18 cellular contexts compared by ENCODE assay signal in the genomic region with DNA sequence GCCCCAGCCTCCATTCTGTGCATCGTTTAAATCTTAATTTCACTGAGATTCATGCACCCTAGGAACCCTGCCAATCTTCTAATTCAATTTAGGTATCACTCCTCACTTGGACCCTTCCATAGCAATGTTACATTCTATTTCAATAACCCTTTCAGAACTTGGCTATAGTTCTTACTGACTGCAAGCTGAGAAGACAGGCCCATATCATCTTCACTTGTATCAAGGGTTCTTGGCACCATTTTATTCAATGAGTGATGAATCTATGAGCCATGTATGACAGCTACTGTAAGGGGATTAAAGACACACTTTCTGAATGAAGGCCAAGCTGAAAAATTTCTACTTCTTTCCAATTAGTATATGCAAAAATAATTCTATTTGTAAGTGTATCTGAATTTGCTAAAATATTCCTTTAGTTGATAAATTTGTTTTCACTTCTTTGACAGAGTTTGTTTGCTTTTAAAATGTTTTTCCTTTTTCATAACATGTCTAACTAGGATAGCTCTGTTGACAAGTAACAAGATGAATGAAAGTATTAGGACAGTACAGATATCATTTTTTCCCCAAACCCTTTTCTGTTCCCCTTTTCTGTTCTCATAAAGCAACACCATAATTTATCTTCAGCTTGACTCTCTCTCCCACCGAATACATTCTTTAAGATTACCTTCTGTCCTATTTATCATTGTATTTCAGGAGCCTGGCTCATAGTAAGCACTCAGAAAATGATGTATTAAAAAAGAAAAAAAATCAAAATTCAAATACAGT. TPM values are rescaled to one million over a fixed set of nuclear protein-coding genes. Genes with fewer than 3 reads are reported as not detected.
A peak's percentile ranks its signal among the peaks of the same experiment; 100 is the strongest.
DNase-seq lines count a peak whose midpoint lies in the region; ATAC-seq and TF ChIP-seq lines count a peak whose summit lies in the region.
"Had no signal": no experiment of that assay in that cellular context is flagged by ENCODE, and none has a peak within 500 bp of the region (broad histone marks: within the 10 kb centered on the region; RNA-seq: fewer than 3 reads in every experiment).

No MANE protein-coding gene starts in this region.

- H3K4ac ChIP-seq in IMR-90 (ENCODE audit: low read depth, low read length) (no peak overlapping the region), mesenchymal stem cell (ENCODE audit: low read depth in 1 of 2, low read length in 2 of 2) (peak overlapping the region in 1 of 2 experiments; percentile 28)

- H4K8ac ChIP-seq in IMR-90 (ENCODE audit: low read depth in 2 of 2, low read length in 2 of 2) (no peak overlapping the region; a peak in 1 of 4 replicates), mesenchymal stem cell (ENCODE audit: low read length) (no peak overlapping the region)

- no peak for TF ChIP-seq CTCF in IMR-90 (conservative IDR thresholded peaks at IDR 0.05; ENCODE audit: low read depth, low read length)

- H3K9me3 ChIP-seq in IMR-90 (ENCODE audit: control insufficient read depth, insufficient read depth, low read length) (no peaks in the 10 kb centered on the region), mesenchymal stem cell (ENCODE audit: control insufficient read depth, low read length) (no peaks in the 10 kb centered on the region)
- H3K9me3 ChIP-seq: uterus had no signal

- POLR2A ChIA-PET in IMR-90 (lab: Charles Lee; ENCODE audit: unreplicated experiment), result no interaction called here

- dilution Hi-C loops in IMR-90 (cut with HindIII; ENCODE audit: low sequenced_read_pairs, unreplicated experiment), result no loop called here

- in situ Hi-C loops in IMR-90 (cut with MboI; ENCODE audit: low sequenced_read_pairs), result no loop called here

- H3K9ac ChIP-seq in IMR-90 (ENCODE audit: low read depth, low read length) (no peak overlapping the region), mesenchymal stem cell (ENCODE audit: low read length) (peak overlapping the region; percentile 69)

- no peak overlapping the region for H3K27ac ChIP-seq in IMR-90 (ENCODE audit: insufficient read depth, low read length)
- no peak overlapping the region for H3K27ac ChIP-seq in mesenchymal stem cell (ENCODE audit: low read length, poor library complexity, severe bottlenecking)
- H3K27ac ChIP-seq: uterus had no signal

- no peak for TF ChIP-seq POLR2A in IMR-90 (IDR thresholded peaks at IDR 0.05; ENCODE audit: low read depth, low read length)

- CTCF ChIA-PET in IMR-90 (lab: Yijun Ruan, JAX), result interaction anchor here (1.1 to 1.5 kb wide), 2 partner anchors 12 to 25 kb away, joined by 3 read pairs; no protein-coding TSS in a partner anchor

- H3K18ac ChIP-seq in IMR-90 (ENCODE audit: low read depth, low read length), result no peak overlapping the region; the same call in 1 of the 2 replicates
- no peak overlapping the region for H3K18ac ChIP-seq in mesenchymal stem cell (ENCODE audit: low read depth in 1 of 2, low read length in 2 of 2)

- peak; percentile 63 for ATAC-seq in GM18867 (IDR thresholded peaks at IDR 0.05; ENCODE audit: unreplicated experiment)
- ATAC-seq in GM21526 (IDR thresholded peaks at IDR 0.05; ENCODE audit: low FRiP score, unreplicated experiment), result peak; percentile 55
- ATAC-seq in IMR-90 (ENCODE audit: low read depth), result no peak
- ATAC-seq: left colon, T-helper 17 cell had no signal

- no peak overlapping the region for H2AK9ac ChIP-seq in IMR-90 (replicated peaks; ENCODE audit: low read depth, low read length, poor library complexity)

- H3K9me1 ChIP-seq in IMR-90 (ENCODE audit: insufficient read depth, low read length), result peaks cover 13% of the 10 kb centered on the region; the same call in 1 of the 2 replicates

- no peaks in the 10 kb centered on the region for H3K27me3 ChIP-seq in IMR-90 (ENCODE audit: control insufficient read depth, insufficient read depth, low read length)
- H3K27me3 ChIP-seq in mesenchymal stem cell (ENCODE audit: control insufficient read depth in 1 of 2, insufficient read depth in 1 of 2, low read length in 2 of 2), result no peaks in the 10 kb centered on the region
- H3K27me3 ChIP-seq: uterus had no signal

- H2BK120ac ChIP-seq in IMR-90 (ENCODE audit: low read depth, low read length) (no peak overlapping the region), mesenchymal stem cell (ENCODE audit: low read depth, low read length) (no peak overlapping the region)

- H3K23ac ChIP-seq in IMR-90 (ENCODE audit: low read depth, low read length) (no peak overlapping the region), mesenchymal stem cell (ENCODE audit: low read length in 2 of 2) (no peak overlapping the region)

- peaks cover 10% of the 10 kb centered on the region; the same call in 1 of the 2 replicates for H4K20me1 ChIP-seq in IMR-90 (ENCODE audit: insufficient read depth, low read length)

- no peak overlapping the region for H2AFZ ChIP-seq in IMR-90 (replicated peaks; ENCODE audit: low read length, poor library complexity)
- H2AFZ ChIP-seq in mesenchymal stem cell (ENCODE audit: low read depth, low read length), result no peak overlapping the region

- H3K79me1 ChIP-seq in IMR-90 (ENCODE audit: low read depth in 1 of 2, low read length in 2 of 2), result peaks cover 7 to 52% of the 10 kb centered on the region in 2 experiments
- peaks cover 25% of the 10 kb centered on the region for H3K79me1 ChIP-seq in mesenchymal stem cell (replicated peaks; ENCODE audit: low read length, poor library complexity, severe bottlenecking)

- WGBS in IMR-90 (ENCODE audit: extremely low coverage in 2 of 2, insufficient read length in 1 of 2), 2 experiments, result 17% methylated on average over 1 of the region's 2 CpGs; no CpG with 5 or more reads in 1 of the 2 experiments
- WGBS in mesenchymal stem cell, result 60% methylated on average over 2 of the region's 2 CpGs

- H2BK12ac ChIP-seq in mesenchymal stem cell (ENCODE audit: low read length in 2 of 2), result no peak overlapping the region

- intact Hi-C loops in IMR-90 (cut with micrococcal nuclease), result no loop called here

- H3K4me2 ChIP-seq in IMR-90 (ENCODE audit: low read depth, low read length) (no peak overlapping the region), mesenchymal stem cell (ENCODE audit: low read length, poor library complexity, severe bottlenecking) (no peak overlapping the region)

- H3K36me3 ChIP-seq in IMR-90 (ENCODE audit: control insufficient read depth, insufficient read depth, low read length), result peaks cover 3% of the 10 kb centered on the region; the same call in 1 of the 2 replicates
- H3K36me3 ChIP-seq in mesenchymal stem cell (ENCODE audit: control insufficient read depth in 1 of 2, insufficient read depth in 2 of 2, low read depth in 1 of 2, low read length in 2 of 2), result no peaks in the 10 kb centered on the region
- H3K36me3 ChIP-seq: uterus had no signal

- peak overlapping the region; percentile 3 for H2BK5ac ChIP-seq in IMR-90 (ENCODE audit: low read depth, low read length, poor library complexity, severe bottlenecking)
- H2BK5ac ChIP-seq in mesenchymal stem cell (ENCODE audit: low read depth, low read length, poor library complexity, severe bottlenecking), result no peak overlapping the region

- no peak overlapping the region for H3K14ac ChIP-seq in IMR-90 (replicated peaks; ENCODE audit: low read depth, low read length)
- H3K14ac ChIP-seq in mesenchymal stem cell (ENCODE audit: low read length in 2 of 2), result no peak overlapping the region

- H4K5ac ChIP-seq in IMR-90 (ENCODE audit: low read depth, low read length), result peak overlapping the region; percentile 25; the same call in 1 of the 2 replicates

- DNase-seq in IMR-90 (no peak), mesenchymal stem cell (no peak), NCI-H1694 treated with DMSO at 0.1 percent for 48 hours (lab: John Stamatoyannopoulos, UW) (no peak), NCI-H69 (lab: John Stamatoyannopoulos, UW) (no peak), NCI-H146 (lab: John Stamatoyannopoulos, UW) (no peak), NCI-H2081 treated with DMSO at 0.1 percent for 48 hours (lab: John Stamatoyannopoulos, UW) (no peak)
- DNase-seq: activated T-cell treated with anti-CD3 and anti-CD28 coated beads, Interleukin-2, amount 50 U/mL, for 24 hours; C1 segment of cervical spinal cord; DMS79 treated with DMSO at 0.1 percent for 48 hours; left colon; NCI-H1105 treated with DMSO at 0.1 percent for 48 hours; stimulated activated CD4-positive, alpha-beta T cell treated with anti-CD3 and anti-CD28 coated beads, Interleukin-2, amount 100 ng/mL, for 24 hours; stimulated activated CD8-positive, alpha-beta memory T cell treated with anti-CD3 and anti-CD28 coated beads, Interleukin-4, amount 100 ng/mL, for 48 hours; T-helper 17 cell; uterus had no signal

- no peak overlapping the region for H2BK20ac ChIP-seq in IMR-90 (ENCODE audit: low read depth, low read length)

- TF ChIP-seq RAD21 in IMR-90 (IDR thresholded peaks at IDR 0.05; ENCODE audit: low read length), result no peak

- no peak overlapping the region for H3K56ac ChIP-seq in IMR-90 (ENCODE audit: extremely low read depth, insufficient read depth, low read length)

- H4K91ac ChIP-seq in IMR-90 (ENCODE audit: insufficient read depth, low read depth, low read length) (0 out of 2 replicates have a peak overlapping the region, but pooled peaks have one; percentile 47), mesenchymal stem cell (ENCODE audit: low read length) (no peak overlapping the region)

- peaks cover 19% of the 10 kb centered on the region for H3K4me1 ChIP-seq in IMR-90 (ENCODE audit: control insufficient read depth, insufficient read depth, low read length)
- no peaks in the 10 kb centered on the region for H3K4me1 ChIP-seq in mesenchymal stem cell (ENCODE audit: control insufficient read depth, insufficient read depth, low read depth, low read length)
- H3K4me1 ChIP-seq: uterus had no signal

- BruUV-seq in IMR-90 (replicated peaks; lab: Mats Ljungman, UMichigan), result no TSS peak

- no peak overlapping the region for H2AK5ac ChIP-seq in IMR-90 (ENCODE audit: low read depth, low read length)
- no peak overlapping the region for H2AK5ac ChIP-seq in mesenchymal stem cell (ENCODE audit: low read length, severe bottlenecking)

- no peak overlapping the region for H2BK15ac ChIP-seq in IMR-90 (ENCODE audit: low read depth, low read length)
- no peak overlapping the region for H2BK15ac ChIP-seq in mesenchymal stem cell (ENCODE audit: low read depth, poor library complexity, severe bottlenecking)

- H3K4me3 ChIP-seq in IMR-90 (ENCODE audit: insufficient read depth, low read depth, low read length) (no peak overlapping the region), mesenchymal stem cell (ENCODE audit: insufficient read depth in 1 of 2, low read depth in 1 of 2, low read length in 2 of 2) (no peak overlapping the region)
- H3K4me3 ChIP-seq: uterus had no signal

TF ChIP-seq in IMR-90, 13 proteins besides CTCF, POLR2A, EP300 and RAD21 (continues in another document):
- TF ChIP-seq CHD1 (IDR thresholded peaks at IDR 0.05; ENCODE audit: low read depth, low read length), result no peak
- TF ChIP-seq BHLHE40 (IDR thresholded peaks at IDR 0.05; ENCODE audit: low read depth, low read length), result no peak
- TF ChIP-seq CEBPB (IDR thresholded peaks at IDR 0.05; ENCODE audit: low read depth, low read length), result no peak
- TF ChIP-seq FOS (IDR thresholded peaks at IDR 0.05; ENCODE audit: low read depth, low read length), result no peak
- no peak for TF ChIP-seq RFX5 (IDR thresholded peaks at IDR 0.05; ENCODE audit: low read depth, low read length)

RNA-seq across cellular contexts. Expression of gene ITGA2, which starts 9.6 kb away (rescaled TPM):
- total RNA-seq in IMR-90 (2012; rRNA removed), result 83.6 and 93.4 TPM in 2 replicates
- polyA plus RNA-seq in IMR-90 (2012; rRNA removed), result 20.4 and 23.3 TPM in 2 replicates
- 3.8 and 6.3 TPM in 2 replicates for polyA plus RNA-seq in IMR-90 (2012; cell fraction: cytosol; rRNA removed)
- 2.9 and 17.7 TPM in 2 replicates for polyA plus RNA-seq in IMR-90 (2012; cell fraction: nucleus; rRNA removed; ENCODE audit: low replicate concordance)
- 24.1 TPM for polyA plus RNA-seq in mesenchymal stem cell (2013, experiment 1 of 2)
- 23.8 TPM for polyA plus RNA-seq in mesenchymal stem cell (2013, experiment 2 of 2)
- polyA plus RNA-seq: IgD-negative memory B cell had no signal
